In the genomic region with DNA sequence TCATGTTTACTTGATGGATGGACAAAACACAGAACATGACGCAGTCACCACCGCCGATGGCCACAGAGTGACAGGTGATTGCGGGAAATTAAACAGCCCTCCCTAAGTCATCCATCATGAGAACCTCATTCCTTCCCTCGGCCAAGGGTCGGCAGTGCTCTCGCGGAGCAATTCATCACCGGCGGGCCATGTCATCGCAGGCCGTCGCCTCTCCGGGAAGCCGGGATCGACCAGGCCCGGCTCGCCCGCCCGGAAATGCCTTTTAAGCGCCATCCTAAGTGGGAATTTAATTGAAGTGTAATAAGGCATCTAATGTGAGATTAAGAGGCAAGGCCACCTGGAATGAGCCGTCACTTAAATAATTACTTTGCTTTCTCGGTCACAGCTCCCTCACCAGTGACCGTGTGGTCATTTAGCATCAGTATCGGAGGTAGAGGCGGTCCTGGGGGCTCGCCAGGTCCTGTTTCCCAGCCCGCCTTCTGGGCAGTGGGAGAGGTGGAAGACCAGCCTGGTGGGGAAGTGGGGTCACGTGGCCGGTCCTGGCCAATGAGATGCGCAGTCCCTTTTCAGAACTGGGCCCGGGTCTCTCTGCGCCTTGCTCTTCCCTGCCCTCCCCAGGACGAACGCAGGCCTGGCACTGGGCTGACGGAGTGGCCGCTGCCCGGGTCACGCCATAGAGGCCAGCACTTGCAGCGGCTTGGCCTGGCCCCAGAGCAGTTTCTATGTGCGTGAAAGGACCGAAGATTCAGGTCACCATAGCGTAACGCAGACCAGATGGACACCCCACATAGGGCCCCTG, we compare ENCODE assay signal across 3 cellular contexts.
TF ChIP-seq lines count a peak whose summit lies in the region.

No MANE protein-coding gene starts in this region.

TF ChIP-seq in GM23338, 12 proteins besides CTCF, POLR2A, EP300 and RAD21:
- no peak for TF ChIP-seq ZNF331 (CRISPR knock-in tag; IDR thresholded peaks at IDR 0.05; ENCODE audit: low read depth)
- TF ChIP-seq, protein P1, sequence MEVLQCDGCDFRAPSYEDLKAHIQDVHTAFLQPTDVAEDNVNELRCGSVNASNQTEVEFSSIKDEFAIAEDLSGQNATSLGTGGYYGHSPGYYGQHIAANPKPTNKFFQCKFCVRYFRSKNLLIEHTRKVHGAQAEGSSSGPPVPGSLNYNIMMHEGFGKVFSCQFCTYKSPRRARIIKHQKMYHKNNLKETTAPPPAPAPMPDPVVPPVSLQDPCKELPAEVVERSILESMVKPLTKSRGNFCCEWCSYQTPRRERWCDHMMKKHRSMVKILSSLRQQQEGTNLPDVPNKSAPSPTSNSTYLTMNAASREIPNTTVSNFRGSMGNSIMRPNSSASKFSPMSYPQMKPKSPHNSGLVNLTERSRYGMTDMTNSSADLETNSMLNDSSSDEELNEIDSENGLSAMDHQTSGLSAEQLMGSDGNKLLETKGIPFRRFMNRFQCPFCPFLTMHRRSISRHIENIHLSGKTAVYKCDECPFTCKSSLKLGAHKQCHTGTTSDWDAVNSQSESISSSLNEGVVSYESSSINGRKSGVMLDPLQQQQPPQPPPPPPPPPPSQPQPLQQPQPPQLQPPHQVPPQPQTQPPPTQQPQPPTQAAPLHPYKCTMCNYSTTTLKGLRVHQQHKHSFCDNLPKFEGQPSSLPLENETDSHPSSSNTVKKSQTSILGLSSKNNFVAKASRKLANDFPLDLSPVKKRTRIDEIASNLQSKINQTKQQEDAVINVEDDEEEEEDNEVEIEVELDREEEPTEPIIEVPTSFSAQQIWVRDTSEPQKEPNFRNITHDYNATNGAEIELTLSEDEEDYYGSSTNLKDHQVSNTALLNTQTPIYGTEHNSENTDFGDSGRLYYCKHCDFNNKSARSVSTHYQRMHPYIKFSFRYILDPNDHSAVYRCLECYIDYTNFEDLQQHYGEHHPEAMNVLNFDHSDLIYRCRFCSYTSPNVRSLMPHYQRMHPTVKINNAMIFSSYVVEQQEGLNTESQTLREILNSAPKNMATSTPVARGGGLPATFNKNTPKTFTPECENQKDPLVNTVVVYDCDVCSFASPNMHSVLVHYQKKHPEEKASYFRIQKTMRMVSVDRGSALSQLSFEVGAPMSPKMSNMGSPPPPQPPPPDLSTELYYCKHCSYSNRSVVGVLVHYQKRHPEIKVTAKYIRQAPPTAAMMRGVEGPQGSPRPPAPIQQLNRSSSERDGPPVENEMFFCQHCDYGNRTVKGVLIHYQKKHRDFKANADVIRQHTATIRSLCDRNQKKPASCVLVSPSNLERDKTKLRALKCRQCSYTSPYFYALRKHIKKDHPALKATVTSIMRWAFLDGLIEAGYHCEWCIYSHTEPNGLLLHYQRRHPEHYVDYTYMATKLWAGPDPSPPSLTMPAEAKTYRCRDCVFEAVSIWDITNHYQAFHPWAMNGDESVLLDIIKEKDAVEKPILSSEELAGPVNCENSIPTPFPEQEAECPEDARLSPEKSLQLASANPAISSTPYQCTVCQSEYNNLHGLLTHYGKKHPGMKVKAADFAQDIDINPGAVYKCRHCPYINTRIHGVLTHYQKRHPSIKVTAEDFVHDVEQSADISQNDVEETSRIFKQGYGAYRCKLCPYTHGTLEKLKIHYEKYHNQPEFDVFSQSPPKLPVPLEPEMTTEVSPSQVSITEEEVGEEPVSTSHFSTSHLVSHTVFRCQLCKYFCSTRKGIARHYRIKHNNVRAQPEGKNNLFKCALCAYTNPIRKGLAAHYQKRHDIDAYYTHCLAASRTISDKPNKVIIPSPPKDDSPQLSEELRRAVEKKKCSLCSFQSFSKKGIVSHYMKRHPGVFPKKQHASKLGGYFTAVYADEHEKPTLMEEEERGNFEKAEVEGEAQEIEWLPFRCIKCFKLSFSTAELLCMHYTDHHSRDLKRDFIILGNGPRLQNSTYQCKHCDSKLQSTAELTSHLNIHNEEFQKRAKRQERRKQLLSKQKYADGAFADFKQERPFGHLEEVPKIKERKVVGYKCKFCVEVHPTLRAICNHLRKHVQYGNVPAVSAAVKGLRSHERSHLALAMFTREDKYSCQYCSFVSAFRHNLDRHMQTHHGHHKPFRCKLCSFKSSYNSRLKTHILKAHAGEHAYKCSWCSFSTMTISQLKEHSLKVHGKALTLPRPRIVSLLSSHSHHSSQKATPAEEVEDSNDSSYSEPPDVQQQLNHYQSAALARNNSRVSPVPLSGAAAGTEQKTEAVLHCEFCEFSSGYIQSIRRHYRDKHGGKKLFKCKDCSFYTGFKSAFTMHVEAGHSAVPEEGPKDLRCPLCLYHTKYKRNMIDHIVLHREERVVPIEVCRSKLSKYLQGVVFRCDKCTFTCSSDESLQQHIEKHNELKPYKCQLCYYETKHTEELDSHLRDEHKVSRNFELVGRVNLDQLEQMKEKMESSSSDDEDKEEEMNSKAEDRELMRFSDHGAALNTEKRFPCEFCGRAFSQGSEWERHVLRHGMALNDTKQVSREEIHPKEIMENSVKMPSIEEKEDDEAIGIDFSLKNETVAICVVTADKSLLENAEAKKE (CRISPR knock-in tag; IDR thresholded peaks at IDR 0.05): no peak

TF ChIP-seq in Ishikawa, 13 proteins besides CTCF, POLR2A, EP300 and RAD21:
- TF ChIP-seq CEBPB (IDR thresholded peaks at IDR 0.05): no peak
- TF ChIP-seq, protein P2, sequence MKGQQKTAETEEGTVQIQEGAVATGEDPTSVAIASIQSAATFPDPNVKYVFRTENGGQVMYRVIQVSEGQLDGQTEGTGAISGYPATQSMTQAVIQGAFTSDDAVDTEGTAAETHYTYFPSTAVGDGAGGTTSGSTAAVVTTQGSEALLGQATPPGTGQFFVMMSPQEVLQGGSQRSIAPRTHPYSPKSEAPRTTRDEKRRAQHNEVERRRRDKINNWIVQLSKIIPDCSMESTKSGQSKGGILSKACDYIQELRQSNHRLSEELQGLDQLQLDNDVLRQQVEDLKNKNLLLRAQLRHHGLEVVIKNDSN (IDR thresholded peaks at IDR 0.05): 0 out of 2 replicates have a peak, but pooled peaks have one; percentile 19

TF ChIP-seq in H1, 55 proteins besides CTCF, POLR2A, EP300 and RAD21:
- TF ChIP-seq, protein P3, sequence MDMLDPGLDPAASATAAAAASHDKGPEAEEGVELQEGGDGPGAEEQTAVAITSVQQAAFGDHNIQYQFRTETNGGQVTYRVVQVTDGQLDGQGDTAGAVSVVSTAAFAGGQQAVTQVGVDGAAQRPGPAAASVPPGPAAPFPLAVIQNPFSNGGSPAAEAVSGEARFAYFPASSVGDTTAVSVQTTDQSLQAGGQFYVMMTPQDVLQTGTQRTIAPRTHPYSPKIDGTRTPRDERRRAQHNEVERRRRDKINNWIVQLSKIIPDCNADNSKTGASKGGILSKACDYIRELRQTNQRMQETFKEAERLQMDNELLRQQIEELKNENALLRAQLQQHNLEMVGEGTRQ (IDR thresholded peaks at IDR 0.05; ENCODE audit: low read length): no peak
- no peak for TF ChIP-seq SP4 (IDR thresholded peaks at IDR 0.05; ENCODE audit: low read length)
TF ChIP-seq in H1: peak in this region for 0.
